In the genomic region with DNA sequence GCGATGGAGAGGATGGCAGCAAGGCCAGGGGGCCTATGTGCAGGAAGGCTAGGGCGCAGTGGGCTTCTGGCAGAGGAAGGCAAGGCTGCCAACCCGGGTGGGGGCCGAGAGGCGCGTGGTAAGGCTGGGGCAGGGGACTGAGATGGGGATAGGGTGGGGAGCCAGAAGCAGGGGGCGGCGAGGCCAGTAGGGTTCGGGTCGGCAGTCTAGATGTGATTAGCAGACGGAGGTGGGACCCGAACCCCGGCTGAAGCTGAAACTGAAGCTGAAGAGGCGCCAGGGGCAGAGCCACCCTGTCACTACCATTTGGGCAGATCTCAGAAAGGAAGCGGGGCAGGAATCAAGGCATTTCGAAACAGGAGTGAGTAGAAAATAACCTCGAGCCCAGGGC, we compare ENCODE assay signal across 8 cellular contexts. TPM values are rescaled to one million over a fixed set of nuclear protein-coding genes. Genes with fewer than 3 reads are reported as not detected.
DNase-seq lines count a peak whose midpoint lies in the region; ATAC-seq and TF ChIP-seq lines count a peak whose summit lies in the region.

No MANE protein-coding gene starts in this region.

- no peaks in the 10 kb centered on the region for H3K27me3 Mint-ChIP-seq in CD4-positive, alpha-beta T cell
- no peaks in the 10 kb centered on the region for H3K27me3 Mint-ChIP-seq in stimulated activated naive B cell treated with anti-CD40 and anti-IgM and Interleukin-4, amounts not matched to agents 10 μg/mL and 1 μg/mL and 100 μg/mL, for 72 hours

- H3K4me1 ChIP-seq in effector memory CD4-positive, alpha-beta T cell (ENCODE audit: control insufficient read depth, insufficient read depth, low read length, poor library complexity, severe bottlenecking), result peaks cover 10% of the 10 kb centered on the region
- H3K4me1 ChIP-seq in mononuclear cell (ENCODE audit: insufficient read depth, low read length), result peaks cover 40% of the 10 kb centered on the region

- H3K27ac Mint-ChIP-seq in CD4-positive, alpha-beta T cell, result peak overlapping the region; percentile 74
- H3K27ac Mint-ChIP-seq in stimulated activated naive B cell treated with anti-CD40 and anti-IgM and Interleukin-4, amounts not matched to agents 10 μg/mL and 1 μg/mL and 100 μg/mL, for 72 hours, result peak overlapping the region; percentile 98

- peak overlapping the region; percentile 67 for H3K27ac ChIP-seq in CD4-positive, alpha-beta T cell (ENCODE audit: low read depth, low read length)
- H3K27ac ChIP-seq in effector memory CD4-positive, alpha-beta T cell (ENCODE audit: insufficient read depth, low read length, poor library complexity, severe bottlenecking), result peak overlapping the region; percentile 86

- no peaks in the 10 kb centered on the region for H3K36me3 ChIP-seq in effector memory CD4-positive, alpha-beta T cell (ENCODE audit: control insufficient read depth, insufficient read depth, low read length)

- H3K4me1 Mint-ChIP-seq in CD4-positive, alpha-beta T cell (ENCODE audit: low read depth), result peaks cover 41% of the 10 kb centered on the region
- peaks cover 32 to 43% of the 10 kb centered on the region in 2 donors for H3K4me1 Mint-ChIP-seq in stimulated activated naive B cell treated with anti-CD40 and anti-IgM and Interleukin-4, amounts not matched to agents 10 μg/mL and 1 μg/mL and 100 μg/mL, for 72 hours

- H3K4me3 ChIP-seq in WI38 (ENCODE audit: low read depth, low read length) (peak overlapping the region; percentile 80), mononuclear cell (ENCODE audit: low read length) (peak overlapping the region; percentile 93)
- peak overlapping the region; percentile 94 for H3K4me3 ChIP-seq in effector memory CD4-positive, alpha-beta T cell (ENCODE audit: insufficient read depth, low read depth, low read length, poor library complexity, severe bottlenecking)

- peaks cover 7% of the 10 kb centered on the region for H3K36me3 Mint-ChIP-seq in CD4-positive, alpha-beta T cell (ENCODE audit: low read depth)
- peaks cover 14 to 29% of the 10 kb centered on the region in 2 donors for H3K36me3 Mint-ChIP-seq in stimulated activated naive B cell treated with anti-CD40 and anti-IgM and Interleukin-4, amounts not matched to agents 10 μg/mL and 1 μg/mL and 100 μg/mL, for 72 hours

- H3K9me3 Mint-ChIP-seq in CD4-positive, alpha-beta T cell, result no peaks in the 10 kb centered on the region
- H3K9me3 Mint-ChIP-seq in stimulated activated naive B cell treated with anti-CD40 and anti-IgM and Interleukin-4, amounts not matched to agents 10 μg/mL and 1 μg/mL and 100 μg/mL, for 72 hours, result peaks cover 0 to 5% of the 10 kb centered on the region in 2 donors

- TF ChIP-seq CTCF in CD4-positive, alpha-beta T cell (IDR thresholded peaks at IDR 0.05), result no peak
- no peak for TF ChIP-seq CTCF in WI38 (IDR thresholded peaks at IDR 0.05; ENCODE audit: low read depth, low read length)

- ATAC-seq in CD4-positive, alpha-beta T cell (ENCODE audit: poor library complexity), result peak; percentile 2
- peak; percentile 11 for ATAC-seq in GM19452 (IDR thresholded peaks at IDR 0.05; ENCODE audit: unreplicated experiment)
- peak; percentile 10 for ATAC-seq in HG03521 (IDR thresholded peaks at IDR 0.05; ENCODE audit: unreplicated experiment)
- peak; percentile 15 to 20 for ATAC-seq in stimulated activated naive B cell treated with anti-CD40 and anti-IgM and Interleukin-4, amounts not matched to agents 10 μg/mL and 1 μg/mL and 100 μg/mL, for 72 hours (replicated peaks)

- intact Hi-C loops in CD4-positive, alpha-beta T cell (cut with DNase I, micrococcal nuclease), result loop anchor here (2.0 to 10.0 kb wide), 7 partner anchors 56 to 564 kb away; partner anchors contain the start of genes ALKBH1 (in 1 of the 2), ANGEL1 (in 1 of the 2), CIPC (in 1 of the 2) and GSTZ1 (in 1 of the 2)

- H3K4me3 Mint-ChIP-seq in CD4-positive, alpha-beta T cell, result peak overlapping the region; percentile 95
- H3K4me3 Mint-ChIP-seq in stimulated activated naive B cell treated with anti-CD40 and anti-IgM and Interleukin-4, amounts not matched to agents 10 μg/mL and 1 μg/mL and 100 μg/mL, for 72 hours, result peak overlapping the region in 1 of 2 donors; percentile 96

- H3K27me3 ChIP-seq in CD4-positive, alpha-beta T cell (ENCODE audit: control insufficient read depth, insufficient read depth, low read length), result no peaks in the 10 kb centered on the region
- no peaks in the 10 kb centered on the region for H3K27me3 ChIP-seq in effector memory CD4-positive, alpha-beta T cell (replicated peaks; ENCODE audit: control insufficient read depth, insufficient read depth, low read length, poor library complexity, severe bottlenecking)
- no peaks in the 10 kb centered on the region for H3K27me3 ChIP-seq in mononuclear cell (ENCODE audit: insufficient read depth, low read length)

- CTCF ChIA-PET in CD4-positive, alpha-beta T cell (lab: Charles Lee), result interaction anchor here (1.0 to 1.9 kb wide), 2 partner anchors 56 to 277 kb away, joined by 4 to 6 read pairs; partner anchors contain the start of genes GSTZ1 and POMT2

- no peaks in the 10 kb centered on the region for H3K9me3 ChIP-seq in CD4-positive, alpha-beta T cell (ENCODE audit: control insufficient read depth, low read length)
- no peaks in the 10 kb centered on the region for H3K9me3 ChIP-seq in effector memory CD4-positive, alpha-beta T cell (ENCODE audit: control insufficient read depth, low read length)
- no peaks in the 10 kb centered on the region for H3K9me3 ChIP-seq in mononuclear cell (ENCODE audit: low read depth, low read length)

- POLR2A ChIA-PET in CD4-positive, alpha-beta T cell (lab: Charles Lee), result interaction anchor here (1.1 to 1.9 kb wide), 6 partner anchors 55 to 384 kb away, joined by 3 to 30 read pairs (median 4); partner anchors contain the start of genes AHSA1, ALKBH1, GSTZ1 and POMT2

- peak in 6 of 10 experiments; percentile 8 to 41 (median 16) for DNase-seq in CD4-positive, alpha-beta T cell
- DNase-seq in effector memory CD4-positive, alpha-beta T cell, result peak in 2 of 3 donors; percentile 0 to 9
- peak; percentile 8 for DNase-seq in stimulated activated naive B cell treated with anti-CD40 and anti-IgM and Interleukin-4, amounts not matched to agents 10 μg/mL and 1 μg/mL and 100 μg/mL, for 72 hours
- no peak for DNase-seq in NCI-H774 (lab: John Stamatoyannopoulos, UW)

RNA-seq across cellular contexts. Expression of gene TMED8, which starts 0.5 kb away (rescaled TPM):
- total RNA-seq in CD4-positive, alpha-beta T cell, result 1 to 10 TPM; 4.9 to 5.1 TPM
- 13.2 TPM for total RNA-seq in mononuclear cell

RNA-seq across cellular contexts. Expression of gene SAMD15, which starts 0.8 kb away (rescaled TPM):
- total RNA-seq in CD4-positive, alpha-beta T cell, result under 1 TPM in 1 of 2 experiments, not detected in 1; 0.34 TPM
- 0.21 TPM for total RNA-seq in mononuclear cell

RNA-seq across cellular contexts. Expression of gene NOXRED1, which starts 46.9 kb away (rescaled TPM):
- total RNA-seq in CD4-positive, alpha-beta T cell, result under 1 TPM; 0.16 to 0.42 TPM
- 0.21 TPM for total RNA-seq in mononuclear cell

RNA-seq across cellular contexts. Expression of gene GSTZ1, which starts 55.5 kb away (rescaled TPM):
- total RNA-seq in CD4-positive, alpha-beta T cell, result 1 to 10 TPM; 5.6 to 5.7 TPM
- total RNA-seq in mononuclear cell, result 6.3 TPM

RNA-seq across cellular contexts. Expression of gene POMT2, which starts 55.7 kb away (rescaled TPM):
- 1 to 10 TPM; 7.6 to 8.2 TPM for total RNA-seq in CD4-positive, alpha-beta T cell
- 2.8 TPM for total RNA-seq in mononuclear cell
